In genomic region chr6:105591053-105591452, GRCh38 we compare ENCODE assay signal across 9 cellular contexts.
DNase-seq lines count a peak whose midpoint lies in the region; ATAC-seq and TF ChIP-seq lines count a peak whose summit lies in the region.
"Had no signal": no experiment of that assay in that cellular context is flagged by ENCODE, and none has a peak within 500 bp of the region (broad histone marks: within the 10 kb centered on the region; RNA-seq: fewer than 3 reads in every experiment).

No MANE protein-coding gene starts in this region.

- TF ChIP-seq POLR2A in gastroesophageal sphincter (IDR thresholded peaks at IDR 0.05): no peak

- no peak for TF ChIP-seq EP300 in gastroesophageal sphincter (IDR thresholded peaks at IDR 0.05)

- peak overlapping the region in 2 of 11 experiments; percentile 14 to 42; a peak in 2 of 22 replicates for H3K9ac ChIP-seq in BLaER1 treated with 17β-estradiol and CSF1 and Interleukin-3, amounts not matched to agents 10 nM and 100 nM

- H3K4me3 ChIP-seq in BLaER1 treated with 17β-estradiol and CSF1 and Interleukin-3, amounts not matched to agents 10 nM and 100 nM: no peak overlapping the region
- H3K4me3 ChIP-seq in gastroesophageal sphincter: no peak overlapping the region

- H3K4me1 ChIP-seq in BLaER1 treated with 17β-estradiol and CSF1 and Interleukin-3, amounts not matched to agents 10 nM and 100 nM: peaks cover 26 to 83% (median 55%) of the 10 kb centered on the region in 10 experiments
- peaks cover 8 to 39% (median 28%) of the 10 kb centered on the region in 3 donors for H3K4me1 ChIP-seq in gastroesophageal sphincter

- DNase-seq in activated B cell treated with CpG ODN at 0.5 μM for 24 hours (no peak), substantia nigra (lab: John Stamatoyannopoulos, UW) (no peak), NCI-H1092 treated with DMSO at 0.1 percent for 48 hours (lab: John Stamatoyannopoulos, UW) (no peak), NCI-H69 (lab: John Stamatoyannopoulos, UW) (no peak)

- H3K4me1 Mint-ChIP-seq in activated B cell treated with CpG ODN at 0.5 μM for 24 hours: peaks cover 7% of the 10 kb centered on the region

- H3K27ac Mint-ChIP-seq in activated B cell treated with CpG ODN at 0.5 μM for 24 hours: no peak overlapping the region
- H3K27ac Mint-ChIP-seq: nephron had no signal

- CTCF ChIA-PET in activated B cell treated with CpG ODN at 0.5 μM for 24 hours (lab: Charles Lee): no interaction called here

- H4K20me1 ChIP-seq in BLaER1 treated with 17β-estradiol and CSF1 and Interleukin-3, amounts not matched to agents 10 nM and 100 nM: no peaks in the 10 kb centered on the region

- H3K9me3 Mint-ChIP-seq in activated B cell treated with CpG ODN at 0.5 μM for 24 hours: no peaks in the 10 kb centered on the region
- H3K9me3 Mint-ChIP-seq: nephron had no signal

- no peaks in the 10 kb centered on the region for H3K36me3 Mint-ChIP-seq in activated B cell treated with CpG ODN at 0.5 μM for 24 hours (ENCODE audit: low read depth)

- intact Hi-C loops in activated B cell treated with CpG ODN at 0.5 μM for 24 hours (cut with micrococcal nuclease): no loop called here

- H3K4me2 ChIP-seq in BLaER1 treated with 17β-estradiol and CSF1 and Interleukin-3, amounts not matched to agents 10 nM and 100 nM: peak overlapping the region; percentile 19 to 74 (median 45); a peak in 18 of 22 replicates

- H3K27me3 Mint-ChIP-seq in activated B cell treated with CpG ODN at 0.5 μM for 24 hours: no peaks in the 10 kb centered on the region

- H3K36me3 ChIP-seq in BLaER1 treated with 17β-estradiol and CSF1 and Interleukin-3, amounts not matched to agents 10 nM and 100 nM: no peaks in the 10 kb centered on the region
- no peaks in the 10 kb centered on the region for H3K36me3 ChIP-seq in gastroesophageal sphincter

- 82 to 100% methylated on average over 2 of the region's 2 CpGs for WGBS in gastroesophageal sphincter (ENCODE audit: low coverage in 1 of 2), 2 donors

- ATAC-seq in GM19395 (IDR thresholded peaks at IDR 0.05; ENCODE audit: unreplicated experiment) (peak; percentile 96), HG03342 (IDR thresholded peaks at IDR 0.05; ENCODE audit: unreplicated experiment) (peak; percentile 95), activated B cell treated with CpG ODN at 0.5 μM for 24 hours (ENCODE audit: low read depth) (peak; percentile 70), gastroesophageal sphincter (no peak)

- H3K27me3 ChIP-seq in BLaER1 treated with 17β-estradiol and CSF1 and Interleukin-3, amounts not matched to agents 10 nM and 100 nM: no peaks in the 10 kb centered on the region
- H3K27me3 ChIP-seq in gastroesophageal sphincter: no peaks in the 10 kb centered on the region

- no peak overlapping the region for H3K4me3 Mint-ChIP-seq in activated B cell treated with CpG ODN at 0.5 μM for 24 hours
- H3K4me3 Mint-ChIP-seq: nephron had no signal

- peak overlapping the region in 6 of 11 experiments; percentile 13 to 81 (median 50); a peak in 11 of 22 replicates for H3K27ac ChIP-seq in BLaER1 treated with 17β-estradiol and CSF1 and Interleukin-3, amounts not matched to agents 10 nM and 100 nM
- H3K27ac ChIP-seq in substantia nigra (ENCODE audit: low read depth, low read length, poor library complexity, severe bottlenecking) (no peak overlapping the region), gastroesophageal sphincter (no peak overlapping the region)

- POLR2A ChIA-PET in activated B cell treated with CpG ODN at 0.5 μM for 24 hours (lab: Charles Lee): no interaction called here

- no peaks in the 10 kb centered on the region for H3K9me3 ChIP-seq in BLaER1 treated with 17β-estradiol and CSF1 and Interleukin-3, amounts not matched to agents 10 nM and 100 nM (replicated peaks in 1 of 11)
- no peaks in the 10 kb centered on the region for H3K9me3 ChIP-seq in gastroesophageal sphincter

- TF ChIP-seq CTCF in activated B cell treated with CpG ODN at 0.5 μM for 24 hours (IDR thresholded peaks at IDR 0.05): no peak
- no peak for TF ChIP-seq CTCF in gastroesophageal sphincter (IDR thresholded peaks at IDR 0.05)

Comparison
In these comparisons a context has a peak if more than half of its experiments do, and no peak if none do; other contexts are left out.
1. H3K27ac ChIP-seq: peak in BLaER1 treated with 17β-estradiol and CSF1 and Interleukin-3, amounts not matched to agents 10 nM and 100 nM (6 of 11); none in substantia nigra (single experiment) and gastroesophageal sphincter (0 of 4).